In the genomic region with DNA sequence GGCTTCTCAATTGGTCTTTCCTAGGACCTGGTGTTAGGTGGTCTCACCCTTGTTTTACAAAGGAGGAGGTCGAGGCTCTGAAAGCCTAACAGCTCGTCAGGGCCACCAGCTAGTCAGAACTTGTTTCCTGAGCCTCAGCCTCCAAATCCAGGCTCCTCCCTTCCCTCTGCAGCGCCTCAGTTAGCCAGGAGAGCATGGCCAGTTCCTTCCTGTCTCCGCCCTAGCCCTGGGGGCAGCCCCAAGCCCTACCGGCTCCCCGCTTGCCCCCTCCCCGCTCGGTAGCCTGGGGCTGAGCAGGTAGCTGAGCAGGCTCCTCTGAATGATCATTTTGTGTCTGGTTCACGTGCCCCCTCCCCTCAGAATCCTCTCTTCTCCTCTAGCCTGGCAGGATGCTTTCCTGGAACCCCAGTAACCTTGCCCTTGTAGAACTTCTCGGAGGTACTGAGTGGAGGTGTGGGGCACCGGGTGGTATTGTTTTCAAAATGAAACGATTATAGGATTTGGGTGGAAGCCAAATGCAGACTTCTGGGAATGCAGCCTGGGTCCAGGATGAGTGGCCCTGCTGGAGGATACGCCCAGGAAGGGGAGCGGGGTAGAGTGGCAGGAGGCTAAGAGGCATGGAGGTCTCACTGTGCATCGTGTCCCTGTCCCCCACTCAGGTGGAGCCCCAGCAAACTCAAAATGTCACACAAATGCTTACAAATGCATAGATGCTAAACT, we compare ENCODE assay signal across 12 cellular contexts.
A peak's percentile ranks its signal among the peaks of the same experiment; 100 is the strongest.
DNase-seq lines count a peak whose midpoint lies in the region; ATAC-seq and TF ChIP-seq lines count a peak whose summit lies in the region.
"Had no signal": no experiment of that assay in that cellular context is flagged by ENCODE, and none has a peak within 500 bp of the region (broad histone marks: within the 10 kb centered on the region; RNA-seq: fewer than 3 reads in every experiment).

No MANE protein-coding gene starts in this region.

- 44 to 49% methylated on average over 15 of the region's 15 CpGs for WGBS in upper lobe of left lung, 2 donors

- H3K36me3 ChIP-seq in muscle layer of colon (ENCODE audit: insufficient read depth, low read length) (peaks cover 4% of the 10 kb centered on the region), upper lobe of left lung (peaks cover 0 to 7% (median under 1%) of the 10 kb centered on the region in 4 donors)

- H3K4me3 ChIP-seq in muscle layer of colon (ENCODE audit: low read depth in 1 of 2, low read length in 2 of 2) (no peak overlapping the region), upper lobe of left lung (no peak overlapping the region)

- no peak for TF ChIP-seq EP300 in upper lobe of left lung (IDR thresholded peaks at IDR 0.05)

- no peak for DNase-seq in activated CD4-positive, alpha-beta memory T cell treated with anti-CD3 and anti-CD28 coated beads for 36 hours
- no peak for DNase-seq in activated CD4-positive, alpha-beta memory T cell treated with anti-CD3 and anti-CD28 coated beads, Interleukin-2, amount 10 ng/mL, durations not matched to agents 7 days and 5 days
- DNase-seq in dermis blood vessel endothelial cell (peak; percentile 47), upper lobe of left lung (no peak), SKM-1 treated with dmso at 0.1 percent for 144 hours (lab: John Stamatoyannopoulos, UW; ENCODE audit: unreplicated experiment) (no peak), RPMI8226 (no peak)
- DNase-seq: activated effector memory CD4-positive, alpha-beta T cell treated with Interleukin-2 at 50 U/mL for 16 hours; cerebellar nuclear complex; NCI-H2107; stimulated activated CD8-positive, alpha-beta memory T cell treated with anti-CD3 and anti-CD28 coated beads, Interleukin-4, amount 100 ng/mL, for 48 hours had no signal

- no peaks in the 10 kb centered on the region for H3K9me3 ChIP-seq in muscle layer of colon (ENCODE audit: low read length)
- H3K9me3 ChIP-seq in upper lobe of left lung: no peaks in the 10 kb centered on the region

- POLR2A ChIA-PET in activated CD4-positive, alpha-beta memory T cell treated with anti-CD3 and anti-CD28 coated beads for 36 hours (lab: Charles Lee): no interaction called here
- POLR2A ChIA-PET in activated CD4-positive, alpha-beta memory T cell treated with anti-CD3 and anti-CD28 coated beads, Interleukin-2, amount 10 ng/mL, durations not matched to agents 7 days and 5 days (lab: Charles Lee): no interaction called here

- ATAC-seq in upper lobe of left lung (ENCODE audit: low FRiP score in 2 of 2): no peak
- no peak for ATAC-seq in GM21515 (IDR thresholded peaks at IDR 0.05; ENCODE audit: unreplicated experiment)

- H3K27ac ChIP-seq in muscle layer of colon (ENCODE audit: low read depth, low read length) (peak overlapping the region; percentile 85), upper lobe of left lung (peak overlapping the region; percentile 19 to 84 (median 80))

- no peaks in the 10 kb centered on the region for H3K36me3 Mint-ChIP-seq in activated CD4-positive, alpha-beta memory T cell treated with anti-CD3 and anti-CD28 coated beads for 36 hours
- H3K36me3 Mint-ChIP-seq in activated CD4-positive, alpha-beta memory T cell treated with anti-CD3 and anti-CD28 coated beads, Interleukin-2, amount 10 ng/mL, durations not matched to agents 7 days and 5 days (ENCODE audit: low read depth): no peaks in the 10 kb centered on the region

- no peak for TF ChIP-seq POLR2A in upper lobe of left lung (IDR thresholded peaks at IDR 0.05)

- intact Hi-C loops in activated CD4-positive, alpha-beta memory T cell treated with anti-CD3 and anti-CD28 coated beads for 36 hours (cut with micrococcal nuclease): no loop called here

- CTCF ChIA-PET in activated CD4-positive, alpha-beta memory T cell treated with anti-CD3 and anti-CD28 coated beads for 36 hours (lab: Charles Lee): interaction anchor here (1.7 kb wide), 1 partner anchor 9 kb away, joined by 4 read pairs; no protein-coding TSS in a partner anchor
- CTCF ChIA-PET in activated CD4-positive, alpha-beta memory T cell treated with anti-CD3 and anti-CD28 coated beads, Interleukin-2, amount 10 ng/mL, durations not matched to agents 7 days and 5 days (lab: Charles Lee): no interaction called here

- no peak for TF ChIP-seq CTCF in upper lobe of left lung (IDR thresholded peaks at IDR 0.05)

- peaks cover 84% of the 10 kb centered on the region for H3K4me1 ChIP-seq in muscle layer of colon (ENCODE audit: insufficient read depth, low read length)
- peaks cover 67 to 94% (median 73%) of the 10 kb centered on the region in 4 donors for H3K4me1 ChIP-seq in upper lobe of left lung

- peaks cover 21% of the 10 kb centered on the region for H3K4me1 Mint-ChIP-seq in activated CD4-positive, alpha-beta memory T cell treated with anti-CD3 and anti-CD28 coated beads for 36 hours (ENCODE audit: low read depth)
- peaks cover 44% of the 10 kb centered on the region for H3K4me1 Mint-ChIP-seq in activated CD4-positive, alpha-beta memory T cell treated with anti-CD3 and anti-CD28 coated beads, Interleukin-2, amount 10 ng/mL, durations not matched to agents 7 days and 5 days

- peak overlapping the region; percentile 5 for H3K27ac Mint-ChIP-seq in activated CD4-positive, alpha-beta memory T cell treated with anti-CD3 and anti-CD28 coated beads for 36 hours
- H3K27ac Mint-ChIP-seq in activated CD4-positive, alpha-beta memory T cell treated with anti-CD3 and anti-CD28 coated beads, Interleukin-2, amount 10 ng/mL, durations not matched to agents 7 days and 5 days: no peak overlapping the region

- H3K27me3 Mint-ChIP-seq in activated CD4-positive, alpha-beta memory T cell treated with anti-CD3 and anti-CD28 coated beads for 36 hours: no peaks in the 10 kb centered on the region
- H3K27me3 Mint-ChIP-seq in activated CD4-positive, alpha-beta memory T cell treated with anti-CD3 and anti-CD28 coated beads, Interleukin-2, amount 10 ng/mL, durations not matched to agents 7 days and 5 days: no peaks in the 10 kb centered on the region

- H3K9me3 Mint-ChIP-seq in activated CD4-positive, alpha-beta memory T cell treated with anti-CD3 and anti-CD28 coated beads for 36 hours: no peaks in the 10 kb centered on the region
- no peaks in the 10 kb centered on the region for H3K9me3 Mint-ChIP-seq in activated CD4-positive, alpha-beta memory T cell treated with anti-CD3 and anti-CD28 coated beads, Interleukin-2, amount 10 ng/mL, durations not matched to agents 7 days and 5 days

- H3K9ac ChIP-seq in muscle layer of colon (ENCODE audit: low read length): peak overlapping the region; percentile 40

- no peak overlapping the region for H3K4me3 Mint-ChIP-seq in activated CD4-positive, alpha-beta memory T cell treated with anti-CD3 and anti-CD28 coated beads for 36 hours
- H3K4me3 Mint-ChIP-seq in activated CD4-positive, alpha-beta memory T cell treated with anti-CD3 and anti-CD28 coated beads, Interleukin-2, amount 10 ng/mL, durations not matched to agents 7 days and 5 days: no peak overlapping the region

- H3K27me3 ChIP-seq in muscle layer of colon (ENCODE audit: control insufficient read depth in 1 of 2, insufficient read depth in 2 of 2, low read length in 2 of 2): no peaks in the 10 kb centered on the region
- H3K27me3 ChIP-seq in upper lobe of left lung: no peaks in the 10 kb centered on the region
